In the genomic region with DNA sequence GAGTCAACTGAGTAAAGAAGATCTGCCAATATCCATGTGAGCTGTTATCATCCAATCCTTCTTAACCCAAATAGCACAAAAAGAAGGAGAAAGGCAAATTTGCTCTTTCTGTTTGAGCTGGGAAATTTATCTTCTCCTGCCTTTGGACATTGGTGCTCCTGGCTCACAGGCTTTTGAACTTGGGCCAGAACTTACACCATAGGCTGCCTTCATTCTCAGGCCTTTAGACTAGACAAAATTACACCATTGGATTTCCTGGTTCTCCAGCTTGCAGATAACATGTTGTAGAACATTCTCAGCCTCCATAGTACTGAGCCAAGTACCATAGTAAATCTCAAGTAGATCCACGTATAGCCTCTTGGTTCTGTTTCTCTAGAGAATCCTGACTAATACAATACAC, we compare ENCODE assay signal across 27 cellular contexts.
"Had no signal": no experiment of that assay in that cellular context is flagged by ENCODE, and none has a peak within 500 bp of the region (broad histone marks: within the 10 kb centered on the region; RNA-seq: fewer than 3 reads in every experiment).

No MANE protein-coding gene starts in this region.

- DNase-seq: kidney; left colon; left lung; mesendoderm; naive B cell; natural killer cell; nephron progenitor cell; occipital lobe; stimulated activated CD4-positive, alpha-beta T cell treated with anti-CD3 and anti-CD28 coated beads, Interleukin-12 subunit alpha, Interleukin-12 subunit beta, amount 100 ng/mL, for 4 hours; stimulated activated CD4-positive, alpha-beta T cell treated with anti-CD3 and anti-CD28 coated beads, Interleukin-15, amount 100 ng/mL, for 24 hours; stimulated activated CD4-positive, alpha-beta T cell treated with anti-CD3 and anti-CD28 coated beads, Interleukin-2, amount 100 ng/mL, for 24 hours; stimulated activated CD4-positive, alpha-beta T cell treated with anti-CD3 and anti-CD28 coated beads, Interleukin-4, amount 100 ng/mL, for 1 hour; stimulated activated naive B cell treated with anti-CD40 and anti-IgM and Interleukin-4, amounts not matched to agents 10 μg/mL and 1 μg/mL and 100 μg/mL, for 72 hours; stimulated activated naive CD8-positive, alpha-beta T cell treated with anti-CD3 and anti-CD28 coated beads, Interleukin-15, Interleukin-2, amounts not matched to agents 100 U/mL and 50 U/mL, for 24 hours; stomach; testis; thyroid gland; transverse colon; upper lobe of left lung had no signal

- ATAC-seq: left colon; left lung; natural killer cell; sciatic nerve; stimulated activated naive B cell treated with anti-CD40 and anti-IgM and Interleukin-4, amounts not matched to agents 10 μg/mL and 1 μg/mL and 100 μg/mL, for 72 hours; stimulated activated naive CD8-positive, alpha-beta T cell treated with anti-CD3 and anti-CD28 coated beads, Interleukin-15, Interleukin-2, amounts not matched to agents 100 U/mL and 50 U/mL, for 24 hours had no signal

- H3K27ac ChIP-seq: hepatocyte, left lung, neural progenitor cell, neutrophil, right atrium auricular region, skin epidermis, stomach, testis, thyroid gland, transverse colon, upper lobe of left lung, vagina had no signal

- H3K27me3 ChIP-seq: hepatocyte, left lung, neural progenitor cell, neutrophil, right atrium auricular region, stomach, testis, thyroid gland, transverse colon, upper lobe of left lung, vagina had no signal

- H3K4me1 ChIP-seq: left lung, neural progenitor cell, right atrium auricular region, stomach, testis, thyroid gland, transverse colon, upper lobe of left lung, vagina had no signal

- H3K9me3 ChIP-seq: left lung, neutrophil, right atrium auricular region, stomach, testis, thyroid gland, transverse colon, upper lobe of left lung, vagina had no signal

- FAIRE-seq: kidney had no signal

- H3K4me3 ChIP-seq: hepatocyte, left lung, lung, neural progenitor cell, right atrium auricular region, skin epidermis, stomach, testis, thyroid gland, transverse colon, upper lobe of left lung, vagina had no signal

- H3K36me3 ChIP-seq: left lung, neural progenitor cell, neutrophil, right atrium auricular region, stomach, thyroid gland, transverse colon, upper lobe of left lung, vagina had no signal
